14 cellular contexts compared by ENCODE assay signal in the genomic region with DNA sequence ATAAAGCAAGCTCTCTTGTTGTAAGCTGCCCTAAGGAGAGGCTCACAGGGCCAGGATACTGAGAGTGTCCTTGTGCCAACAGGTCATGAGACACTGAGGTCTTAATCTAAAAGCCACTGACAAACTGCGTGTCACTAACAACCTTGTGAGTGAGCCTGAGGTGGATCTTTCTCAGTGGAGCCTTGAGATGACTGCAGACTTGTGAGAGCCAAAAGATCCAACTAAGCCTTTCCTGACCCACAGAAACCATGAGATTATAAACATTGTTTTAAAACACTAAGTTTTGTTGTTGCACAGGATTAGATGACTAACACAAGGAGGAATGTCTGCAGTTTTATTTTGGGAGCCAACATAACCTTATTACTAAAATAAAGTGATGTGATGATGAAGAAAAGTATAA.
DNase-seq lines count a peak whose midpoint lies in the region; ATAC-seq, FAIRE-seq and TF ChIP-seq lines count a peak whose summit lies in the region.
"Had no signal": no experiment of that assay in that cellular context is flagged by ENCODE, and none has a peak within 500 bp of the region (broad histone marks: within the 10 kb centered on the region; RNA-seq: fewer than 3 reads in every experiment).

No MANE protein-coding gene starts in this region.

- no peak for TF ChIP-seq RAD21 in H1 (IDR thresholded peaks at IDR 0.05 in 1 of 2, conservative IDR thresholded peaks at IDR 0.05 in 1 of 2; ENCODE audit: low read depth in 2 of 2, low read length in 2 of 2)

- H3K4me3 Mint-ChIP-seq in activated CD4-positive, alpha-beta memory T cell treated with anti-CD3 and anti-CD28 coated beads for 36 hours = no peak overlapping the region
- H3K4me3 Mint-ChIP-seq in osteocyte (ENCODE audit: unreplicated experiment) = no peak overlapping the region
- H3K4me3 Mint-ChIP-seq: CD4-positive, alpha-beta memory T cell had no signal

- H3K9me3 ChIP-seq in RWPE2 (ENCODE audit: severe bottlenecking) (no peaks in the 10 kb centered on the region), H1 (ENCODE audit: insufficient read depth in 2 of 2, low read depth in 1 of 2, low read length in 1 of 2) (no peaks in the 10 kb centered on the region)
- H3K9me3 ChIP-seq: esophagus squamous epithelium had no signal

- no peak overlapping the region for H4K8ac ChIP-seq in H1 (ENCODE audit: extremely low read depth, insufficient read depth, low read length)

- H2AFZ ChIP-seq in H1 (ENCODE audit: low read length) = peak overlapping the region; percentile 85

- POLR2A ChIA-PET in H1 (lab: Charles Lee; ENCODE audit: partially characterized antibody) = no interaction called here
- POLR2A ChIA-PET in activated CD4-positive, alpha-beta memory T cell treated with anti-CD3 and anti-CD28 coated beads for 36 hours (lab: Charles Lee) = no interaction called here

- H3K9ac ChIP-seq in H1 (replicated peaks in 1 of 4; ENCODE audit: extremely low read depth in 1 of 4, low read depth in 3 of 4, low read length in 3 of 4) = no peak overlapping the region

- H3K4me3 ChIP-seq in RWPE2 (ENCODE audit: severe bottlenecking) (no peak overlapping the region), H1 (ENCODE audit: extremely low read depth in 1 of 4, insufficient read depth in 2 of 4, low read depth in 3 of 4, low read length in 4 of 4) (no peak overlapping the region), retinal pigment epithelial cell (ENCODE audit: low read length) (no peak overlapping the region)
- H3K4me3 ChIP-seq: esophagus squamous epithelium had no signal

- H2BK15ac ChIP-seq in H1 (ENCODE audit: low read length) = no peak overlapping the region

- TF ChIP-seq POLR2A in H1 (IDR thresholded peaks at IDR 0.05; ENCODE audit: control extremely low read depth in 1 of 2, low read depth in 2 of 2, low read length in 2 of 2) = no peak

- H4K91ac ChIP-seq in H1 (replicated peaks; ENCODE audit: insufficient read length, low read length) = no peak overlapping the region

- H3K4me1 ChIP-seq in RWPE2 (ENCODE audit: insufficient read depth, poor library complexity, severe bottlenecking) (no peaks in the 10 kb centered on the region), H1 (replicated peaks in 1 of 4; ENCODE audit: control insufficient read depth in 3 of 4, insufficient read depth in 4 of 4, low read length in 3 of 4) (no peaks in the 10 kb centered on the region)

- no peak overlapping the region for H3K56ac ChIP-seq in H1 (replicated peaks; ENCODE audit: insufficient read length, low read depth, low read length)

- H3K27me3 Mint-ChIP-seq in activated CD4-positive, alpha-beta memory T cell treated with anti-CD3 and anti-CD28 coated beads for 36 hours = no peaks in the 10 kb centered on the region
- H3K27me3 Mint-ChIP-seq in osteocyte (ENCODE audit: unreplicated experiment) = no peaks in the 10 kb centered on the region
- H3K27me3 Mint-ChIP-seq: progenitor cell of endocrine pancreas had no signal

- no peaks in the 10 kb centered on the region for H3K4me1 Mint-ChIP-seq in activated CD4-positive, alpha-beta memory T cell treated with anti-CD3 and anti-CD28 coated beads for 36 hours (ENCODE audit: low read depth)
- peaks cover 7% of the 10 kb centered on the region for H3K4me1 Mint-ChIP-seq in osteocyte (ENCODE audit: unreplicated experiment)
- H3K4me1 Mint-ChIP-seq: CD4-positive, alpha-beta memory T cell had no signal

- TF ChIP-seq EP300 in H1 (IDR thresholded peaks at IDR 0.05; ENCODE audit: borderline replicate concordance in 1 of 2, low read depth in 2 of 2, low read length in 2 of 2) = no peak

- no peak overlapping the region for H2BK5ac ChIP-seq in H1 (ENCODE audit: low read depth, low read length)

- no peak overlapping the region for H2AK5ac ChIP-seq in H1 (ENCODE audit: low read depth, low read length)

- no peak overlapping the region for H3K4ac ChIP-seq in H1 (replicated peaks; ENCODE audit: insufficient read length, low read depth, low read length)

- H4K5ac ChIP-seq in H1 (ENCODE audit: insufficient read length, low read depth, low read length) = no peak overlapping the region

- 92% methylated on average over 1 of the region's 1 CpG; no CpG with 5 or more reads in 1 of the 2 experiments for WGBS in H1 (ENCODE audit: extremely low coverage in 1 of 2, insufficient coverage in 1 of 2, insufficient read length in 1 of 2, insufficient replicate concordance in 2 of 2, low coverage in 1 of 2, low lambda C conversion rate in 2 of 2, missing lambda C conversion rate in 1 of 2), 2 experiments

- CTCF ChIA-PET in H1 (lab: Charles Lee; ENCODE audit: partially characterized antibody) = no interaction called here
- CTCF ChIA-PET in activated CD4-positive, alpha-beta memory T cell treated with anti-CD3 and anti-CD28 coated beads for 36 hours (lab: Charles Lee) = no interaction called here

- H3K23ac ChIP-seq in H1 (ENCODE audit: insufficient read length) = no peak overlapping the region

- DNase-seq in EL (peak; percentile 35), RWPE2 (ENCODE audit: low spot score) (no peak), H1 (ENCODE audit: low read depth in 1 of 2, low spot score in 2 of 2) (no peak), retinal pigment epithelial cell (ENCODE audit: low read depth) (peak; percentile 97), osteocyte (ENCODE audit: extremely low spot score, unreplicated experiment) (no peak), caudate nucleus (lab: John Stamatoyannopoulos, UW) (no peak)
- no peak for DNase-seq in activated CD4-positive, alpha-beta memory T cell treated with anti-CD3 and anti-CD28 coated beads for 36 hours
- DNase-seq: activated gamma-delta T cell treated with Interleukin-2 at 50 U/mL for 16 hours; CD4-positive, alpha-beta memory T cell; esophagus squamous epithelium; KG1; stimulated activated naive CD4-positive, alpha-beta T cell treated with Interleukin-2 at 50 U/mL for 16 hours had no signal

- H3K36me3 ChIP-seq in RWPE2 (ENCODE audit: low read depth) = no peaks in the 10 kb centered on the region
- H3K36me3 ChIP-seq in H1 (ENCODE audit: control insufficient read depth in 2 of 4, insufficient read depth in 4 of 4, low read length in 3 of 4) = no peaks in the 10 kb centered on the region
- H3K36me3 ChIP-seq: esophagus squamous epithelium had no signal

- no peak overlapping the region for H2BK120ac ChIP-seq in H1 (replicated peaks; ENCODE audit: low read depth, low read length)

- intact Hi-C loops in activated CD4-positive, alpha-beta memory T cell treated with anti-CD3 and anti-CD28 coated beads for 36 hours (cut with micrococcal nuclease) = no loop called here

- FAIRE-seq in H1 (lab: Jason Lieb, UNC) = no peak

- H3K79me1 ChIP-seq in H1 (ENCODE audit: low read depth, low read length) = no peaks in the 10 kb centered on the region

- TF ChIP-seq CTCF in RWPE2 (IDR thresholded peaks at IDR 0.05; ENCODE audit: poor library complexity, severe bottlenecking) = no peak
- TF ChIP-seq CTCF in H1 (IDR thresholded peaks at IDR 0.05; ENCODE audit: control extremely low read depth in 1 of 3, insufficient read depth in 1 of 3, low read depth in 1 of 3, low read length in 3 of 3) = no peak
- no peak for TF ChIP-seq CTCF in retinal pigment epithelial cell (conservative IDR thresholded peaks at IDR 0.05; ENCODE audit: low read depth, low read length)
- no peak for TF ChIP-seq CTCF in osteocyte (IDR thresholded peaks at IDR 0.05)

- no peak overlapping the region for H3K14ac ChIP-seq in H1 (ENCODE audit: insufficient read length)

- H2BK12ac ChIP-seq in H1 (ENCODE audit: low read depth, low read length) = no peak overlapping the region

- H3K27me3 ChIP-seq in RWPE2 (ENCODE audit: insufficient read depth, poor library complexity, severe bottlenecking) = no peaks in the 10 kb centered on the region
- H3K27me3 ChIP-seq in H1 (replicated peaks in 1 of 4; ENCODE audit: control insufficient read depth in 3 of 4, extremely low read depth in 1 of 4, insufficient read depth in 3 of 4, low read length in 3 of 4) = no peaks in the 10 kb centered on the region

- H3K27ac ChIP-seq in RWPE2 (ENCODE audit: poor library complexity, severe bottlenecking) = no peak overlapping the region
- H3K27ac ChIP-seq in H1 (ENCODE audit: low read depth, low read length) = no peak overlapping the region
- no peak overlapping the region for H3K27ac ChIP-seq in caudate nucleus (ENCODE audit: low read depth, low read length)
- H3K27ac ChIP-seq: esophagus squamous epithelium had no signal

- no peaks in the 10 kb centered on the region for H3K36me3 Mint-ChIP-seq in activated CD4-positive, alpha-beta memory T cell treated with anti-CD3 and anti-CD28 coated beads for 36 hours
- H3K36me3 Mint-ChIP-seq in osteocyte (ENCODE audit: unreplicated experiment) = no peaks in the 10 kb centered on the region
- H3K36me3 Mint-ChIP-seq: CD4-positive, alpha-beta memory T cell had no signal

- no peaks in the 10 kb centered on the region for H3K9me3 Mint-ChIP-seq in activated CD4-positive, alpha-beta memory T cell treated with anti-CD3 and anti-CD28 coated beads for 36 hours
- no peaks in the 10 kb centered on the region for H3K9me3 Mint-ChIP-seq in osteocyte (ENCODE audit: unreplicated experiment)
- H3K9me3 Mint-ChIP-seq: CD4-positive, alpha-beta memory T cell had no signal

- H3K79me2 ChIP-seq in H1 (ENCODE audit: control insufficient read depth in 1 of 2, insufficient read depth in 2 of 2, low read length in 2 of 2) = no peaks in the 10 kb centered on the region

- no peaks in the 10 kb centered on the region for H4K20me1 ChIP-seq in H1 (replicated peaks in 1 of 2; ENCODE audit: control insufficient read depth in 1 of 2, insufficient read depth in 2 of 2, low read length in 2 of 2)

- ATAC-seq in RWPE2 (ENCODE audit: low read depth) (peak; percentile 36; the same call in 1 of the 3 replicates), HG02840 (IDR thresholded peaks at IDR 0.05; ENCODE audit: low FRiP score, unreplicated experiment) (no peak)

- no peak overlapping the region for H3K18ac ChIP-seq in H1 (ENCODE audit: extremely low read depth, low read length)

- no peak overlapping the region for H3K27ac Mint-ChIP-seq in activated CD4-positive, alpha-beta memory T cell treated with anti-CD3 and anti-CD28 coated beads for 36 hours
- no peak overlapping the region for H3K27ac Mint-ChIP-seq in osteocyte (ENCODE audit: unreplicated experiment)
- H3K27ac Mint-ChIP-seq: CD4-positive, alpha-beta memory T cell; progenitor cell of endocrine pancreas had no signal

- H3K4me2 ChIP-seq in H1 (ENCODE audit: insufficient read depth in 1 of 2, low read depth in 2 of 2, low read length in 2 of 2) = no peak overlapping the region

- H3K23me2 ChIP-seq in H1 (ENCODE audit: low read depth, low read length) = no peaks in the 10 kb centered on the region; the same call in 1 of the 2 replicates

- no peak overlapping the region for H2BK20ac ChIP-seq in H1 (ENCODE audit: low read length)

TF ChIP-seq in H1, 55 proteins besides CTCF, POLR2A, EP300 and RAD21 (continues in another document):
- TF ChIP-seq RXRA (IDR thresholded peaks at IDR 0.05; ENCODE audit: insufficient read depth, low read depth, low read length) = no peak
- TF ChIP-seq MAFK (IDR thresholded peaks at IDR 0.05; ENCODE audit: low read depth, low read length) = no peak
- TF ChIP-seq SUZ12 (IDR thresholded peaks at IDR 0.05; ENCODE audit: low read length) = no peak
- TF ChIP-seq TEAD4 (IDR thresholded peaks at IDR 0.05; ENCODE audit: low read depth, low read length) = no peak
- no peak for TF ChIP-seq KDM4A (IDR thresholded peaks at IDR 0.05; ENCODE audit: low read depth, low read length, severe bottlenecking)
- no peak for TF ChIP-seq KDM5A (IDR thresholded peaks at IDR 0.05; ENCODE audit: low read length)
- TF ChIP-seq SIX5 (IDR thresholded peaks at IDR 0.05; ENCODE audit: low read depth, low read length) = no peak

Comparison
In these comparisons a context has a peak if more than half of its experiments do, and no peak if none do; other contexts are left out.
1. DNase-seq: peak in EL (single experiment) and retinal pigment epithelial cell (single experiment); none in RWPE2 (single experiment), H1 (0 of 2), activated CD4-positive, alpha-beta memory T cell treated with anti-CD3 and anti-CD28 coated beads for 36 hours (single experiment), osteocyte (single experiment) and caudate nucleus (0 of 61).